In the genomic region with DNA sequence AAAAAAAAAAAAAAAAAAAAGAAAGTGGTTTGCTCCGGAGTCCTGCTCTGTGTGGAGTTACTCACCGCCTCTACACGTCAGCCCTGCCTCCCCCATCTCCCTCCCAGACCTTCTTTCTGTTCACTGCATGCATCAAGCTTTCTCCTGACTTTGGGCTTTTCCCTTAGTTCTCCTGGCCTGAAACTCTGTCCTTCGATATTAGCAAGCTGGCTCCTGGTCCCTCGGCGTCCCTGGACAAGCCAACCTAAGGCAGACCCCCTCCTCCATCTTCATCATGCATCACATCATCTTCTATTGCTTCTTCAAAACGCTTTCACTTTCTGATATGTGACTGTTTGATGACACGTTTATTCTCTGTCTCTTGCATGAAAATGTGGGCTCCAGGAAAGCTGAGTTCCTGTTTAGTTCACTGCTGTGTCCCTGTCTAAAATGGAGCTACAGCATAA, we compare ENCODE assay signal across 9 cellular contexts. TPM values are rescaled to one million over a fixed set of nuclear protein-coding genes. Genes with fewer than 3 reads are reported as not detected.
DNase-seq lines count a peak whose midpoint lies in the region; ATAC-seq and TF ChIP-seq lines count a peak whose summit lies in the region.
"Had no signal": no experiment of that assay in that cellular context is flagged by ENCODE, and none has a peak within 500 bp of the region (broad histone marks: within the 10 kb centered on the region; RNA-seq: fewer than 3 reads in every experiment).

No MANE protein-coding gene starts in this region.

- TF ChIP-seq CTCF in uterus (IDR thresholded peaks at IDR 0.05) (no peak), WTC11 (IDR thresholded peaks at IDR 0.05) (no peak)

- H3K4me3 Mint-ChIP-seq in IgD-negative memory B cell: peak overlapping the region; percentile 42 to 95 (median 88)
- H3K4me3 Mint-ChIP-seq in WTC11: no peak overlapping the region

- H3K27me3 Mint-ChIP-seq in IgD-negative memory B cell (no peaks in the 10 kb centered on the region), WTC11 (ENCODE audit: low read depth) (peaks cover 7% of the 10 kb centered on the region)

- H3K4me3 ChIP-seq in uterus: no peak overlapping the region
- H3K4me3 ChIP-seq: pancreas had no signal

- no peaks in the 10 kb centered on the region for H3K9me3 ChIP-seq in uterus
- H3K9me3 ChIP-seq: pancreas had no signal

- no peak for TF ChIP-seq POLR2A in uterus (IDR thresholded peaks at IDR 0.05)
- TF ChIP-seq POLR2A in erythroblast (IDR thresholded peaks at IDR 0.05; ENCODE audit: low read length): no peak

- H3K27ac Mint-ChIP-seq in IgD-negative memory B cell (peak overlapping the region; percentile 72 to 96 (median 91)), WTC11 (no peak overlapping the region)

- H3K4me1 ChIP-seq in uterus: no peaks in the 10 kb centered on the region
- H3K4me1 ChIP-seq: pancreas had no signal

- no peak overlapping the region for H3K27ac ChIP-seq in uterus
- H3K27ac ChIP-seq: pancreas had no signal

- intact Hi-C loops in uterus (cut with DNase I; ENCODE audit: low total_unique reads): no loop called here

- peaks cover 11 to 13% (median 12%) of the 10 kb centered on the region in 3 donors for H3K4me1 Mint-ChIP-seq in IgD-negative memory B cell
- H3K4me1 Mint-ChIP-seq in WTC11: no peaks in the 10 kb centered on the region

- no peaks in the 10 kb centered on the region for H3K27me3 ChIP-seq in uterus

- POLR2A ChIA-PET in WTC11 (lab: Charles Lee): no interaction called here

- H3K36me3 Mint-ChIP-seq in IgD-negative memory B cell (no peaks in the 10 kb centered on the region), WTC11 (peaks cover 53% of the 10 kb centered on the region)

- DNase-seq in CD1c-positive myeloid dendritic cell (ENCODE audit: extremely low spot score): peak; percentile 34
- DNase-seq in amniotic epithelial cell (ENCODE audit: low read depth): peak; percentile 50
- DNase-seq in uterus: peak; percentile 30 to 44
- no peak for DNase-seq in left lobe of liver (ENCODE audit: low spot score)
- no peak for DNase-seq in erythroblast (lab: John Stamatoyannopoulos, UW)
- no peak for DNase-seq in WTC11 (ENCODE audit: low spot score)
- DNase-seq: pancreas had no signal

- no peaks in the 10 kb centered on the region for H3K36me3 ChIP-seq in uterus
- H3K36me3 ChIP-seq: pancreas had no signal

- CTCF ChIA-PET in WTC11 (lab: Charles Lee): no interaction called here

- H3K9me3 Mint-ChIP-seq in IgD-negative memory B cell: peaks cover 0 to 2% (median 0%) of the 10 kb centered on the region in 3 donors
- peaks cover 40% of the 10 kb centered on the region for H3K9me3 Mint-ChIP-seq in WTC11

- peak; percentile 79 for ATAC-seq in GM21367 (IDR thresholded peaks at IDR 0.05; ENCODE audit: unreplicated experiment)
- ATAC-seq in left lobe of liver: no peak
- ATAC-seq in WTC11: no peak

TF ChIP-seq in WTC11, 78 proteins besides CTCF, POLR2A, EP300 and RAD21:
- TF ChIP-seq, protein P1, sequence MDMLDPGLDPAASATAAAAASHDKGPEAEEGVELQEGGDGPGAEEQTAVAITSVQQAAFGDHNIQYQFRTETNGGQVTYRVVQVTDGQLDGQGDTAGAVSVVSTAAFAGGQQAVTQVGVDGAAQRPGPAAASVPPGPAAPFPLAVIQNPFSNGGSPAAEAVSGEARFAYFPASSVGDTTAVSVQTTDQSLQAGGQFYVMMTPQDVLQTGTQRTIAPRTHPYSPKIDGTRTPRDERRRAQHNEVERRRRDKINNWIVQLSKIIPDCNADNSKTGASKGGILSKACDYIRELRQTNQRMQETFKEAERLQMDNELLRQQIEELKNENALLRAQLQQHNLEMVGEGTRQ (CRISPR knock-in tag; IDR thresholded peaks at IDR 0.05): no peak
- TF ChIP-seq, protein P2, sequence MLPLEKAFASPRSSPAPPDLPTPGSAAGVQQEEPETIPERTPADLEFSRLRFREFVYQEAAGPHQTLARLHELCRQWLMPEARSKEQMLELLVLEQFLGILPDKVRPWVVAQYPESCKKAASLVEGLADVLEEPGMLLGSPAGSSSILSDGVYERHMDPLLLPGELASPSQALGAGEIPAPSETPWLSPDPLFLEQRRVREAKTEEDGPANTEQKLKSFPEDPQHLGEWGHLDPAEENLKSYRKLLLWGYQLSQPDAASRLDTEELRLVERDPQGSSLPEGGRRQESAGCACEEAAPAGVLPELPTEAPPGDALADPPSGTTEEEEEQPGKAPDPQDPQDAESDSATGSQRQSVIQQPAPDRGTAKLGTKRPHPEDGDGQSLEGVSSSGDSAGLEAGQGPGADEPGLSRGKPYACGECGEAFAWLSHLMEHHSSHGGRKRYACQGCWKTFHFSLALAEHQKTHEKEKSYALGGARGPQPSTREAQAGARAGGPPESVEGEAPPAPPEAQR (CRISPR knock-in tag; IDR thresholded peaks at IDR 0.05): no peak
- TF ChIP-seq SOX15 (CRISPR knock-in tag; IDR thresholded peaks at IDR 0.05) (no peak), SP1 (CRISPR knock-in tag; conservative IDR thresholded peaks at IDR 0.05) (no peak), ZNF138 (CRISPR knock-in tag; conservative IDR thresholded peaks at IDR 0.05) (no peak), FOXK1 (CRISPR knock-in tag; IDR thresholded peaks at IDR 0.05) (no peak)
- TF ChIP-seq, protein P3, sequence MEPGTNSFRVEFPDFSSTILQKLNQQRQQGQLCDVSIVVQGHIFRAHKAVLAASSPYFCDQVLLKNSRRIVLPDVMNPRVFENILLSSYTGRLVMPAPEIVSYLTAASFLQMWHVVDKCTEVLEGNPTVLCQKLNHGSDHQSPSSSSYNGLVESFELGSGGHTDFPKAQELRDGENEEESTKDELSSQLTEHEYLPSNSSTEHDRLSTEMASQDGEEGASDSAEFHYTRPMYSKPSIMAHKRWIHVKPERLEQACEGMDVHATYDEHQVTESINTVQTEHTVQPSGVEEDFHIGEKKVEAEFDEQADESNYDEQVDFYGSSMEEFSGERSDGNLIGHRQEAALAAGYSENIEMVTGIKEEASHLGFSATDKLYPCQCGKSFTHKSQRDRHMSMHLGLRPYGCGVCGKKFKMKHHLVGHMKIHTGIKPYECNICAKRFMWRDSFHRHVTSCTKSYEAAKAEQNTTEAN (CRISPR knock-in tag; IDR thresholded peaks at IDR 0.05): no peak
- TF ChIP-seq, protein P4, sequence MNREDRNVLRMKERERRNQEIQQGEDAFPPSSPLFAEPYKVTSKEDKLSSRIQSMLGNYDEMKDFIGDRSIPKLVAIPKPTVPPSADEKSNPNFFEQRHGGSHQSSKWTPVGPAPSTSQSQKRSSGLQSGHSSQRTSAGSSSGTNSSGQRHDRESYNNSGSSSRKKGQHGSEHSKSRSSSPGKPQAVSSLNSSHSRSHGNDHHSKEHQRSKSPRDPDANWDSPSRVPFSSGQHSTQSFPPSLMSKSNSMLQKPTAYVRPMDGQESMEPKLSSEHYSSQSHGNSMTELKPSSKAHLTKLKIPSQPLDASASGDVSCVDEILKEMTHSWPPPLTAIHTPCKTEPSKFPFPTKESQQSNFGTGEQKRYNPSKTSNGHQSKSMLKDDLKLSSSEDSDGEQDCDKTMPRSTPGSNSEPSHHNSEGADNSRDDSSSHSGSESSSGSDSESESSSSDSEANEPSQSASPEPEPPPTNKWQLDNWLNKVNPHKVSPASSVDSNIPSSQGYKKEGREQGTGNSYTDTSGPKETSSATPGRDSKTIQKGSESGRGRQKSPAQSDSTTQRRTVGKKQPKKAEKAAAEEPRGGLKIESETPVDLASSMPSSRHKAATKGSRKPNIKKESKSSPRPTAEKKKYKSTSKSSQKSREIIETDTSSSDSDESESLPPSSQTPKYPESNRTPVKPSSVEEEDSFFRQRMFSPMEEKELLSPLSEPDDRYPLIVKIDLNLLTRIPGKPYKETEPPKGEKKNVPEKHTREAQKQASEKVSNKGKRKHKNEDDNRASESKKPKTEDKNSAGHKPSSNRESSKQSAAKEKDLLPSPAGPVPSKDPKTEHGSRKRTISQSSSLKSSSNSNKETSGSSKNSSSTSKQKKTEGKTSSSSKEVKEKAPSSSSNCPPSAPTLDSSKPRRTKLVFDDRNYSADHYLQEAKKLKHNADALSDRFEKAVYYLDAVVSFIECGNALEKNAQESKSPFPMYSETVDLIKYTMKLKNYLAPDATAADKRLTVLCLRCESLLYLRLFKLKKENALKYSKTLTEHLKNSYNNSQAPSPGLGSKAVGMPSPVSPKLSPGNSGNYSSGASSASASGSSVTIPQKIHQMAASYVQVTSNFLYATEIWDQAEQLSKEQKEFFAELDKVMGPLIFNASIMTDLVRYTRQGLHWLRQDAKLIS (CRISPR knock-in tag; IDR thresholded peaks at IDR 0.05; ENCODE audit: borderline replicate concordance): no peak

RNA-seq across cellular contexts. Expression of a gene that starts 40.6 kb away (rescaled TPM):
- 13.8 TPM for polyA plus RNA-seq in IgD-negative memory B cell
- total RNA-seq in uterus (10 to 100 TPM; 40.9 to 62.8 (median 52.1) TPM), left lobe of liver (11.8 TPM), WTC11 (2021) (5.6 to 6.4 TPM (median 5.8 TPM) in 3 replicates)

Comparison
In these comparisons a context has a peak if more than half of its experiments do, and no peak if none do; other contexts are left out.
1. DNase-seq: peak in CD1c-positive myeloid dendritic cell (single experiment), amniotic epithelial cell (single experiment) and uterus (2 of 2); none in left lobe of liver (single experiment), erythroblast (0 of 2) and WTC11 (single experiment).